ENCODE assay signal across 17 cellular contexts in genomic region chr10:132266594-132267161, GRCh38. TPM values are rescaled to one million over a fixed set of nuclear protein-coding genes. Genes with fewer than 3 reads are reported as not detected.
A peak's percentile ranks its signal among the peaks of the same experiment; 100 is the strongest.
DNase-seq lines count a peak whose midpoint lies in the region; ATAC-seq and TF ChIP-seq lines count a peak whose summit lies in the region.
"Had no signal": no experiment of that assay in that cellular context is flagged by ENCODE, and none has a peak within 500 bp of the region (broad histone marks: within the 10 kb centered on the region; RNA-seq: fewer than 3 reads in every experiment).

No MANE protein-coding gene starts in this region.

- no peaks in the 10 kb centered on the region for H3K27me3 ChIP-seq in right atrium auricular region

- peak overlapping the region; percentile 60 for H3K27ac Mint-ChIP-seq in activated T-helper 17 cell treated with anti-CD3 and anti-CD28 coated beads, Interleukin-2, amount 50 U/mL, for 72 hours
- H3K27ac Mint-ChIP-seq in natural killer cell treated with Interleukin-12 subunit alpha and Interleukin-12 subunit beta and Interleukin-15 and Interleukin-18, amount 100 ng/mL, for 72 hours = no peak overlapping the region
- H3K27ac Mint-ChIP-seq: CD8-positive, alpha-beta T cell had no signal

- no peaks in the 10 kb centered on the region for H3K9me3 ChIP-seq in right atrium auricular region
- H3K9me3 ChIP-seq: SJSA1 had no signal

- no peaks in the 10 kb centered on the region for H3K27me3 Mint-ChIP-seq in activated T-helper 17 cell treated with anti-CD3 and anti-CD28 coated beads, Interleukin-2, amount 50 U/mL, for 72 hours
- no peaks in the 10 kb centered on the region for H3K27me3 Mint-ChIP-seq in natural killer cell treated with Interleukin-12 subunit alpha and Interleukin-12 subunit beta and Interleukin-15 and Interleukin-18, amount 100 ng/mL, for 72 hours

- TF ChIP-seq CTCF in right atrium auricular region (IDR thresholded peaks at IDR 0.05) = no peak

- H3K4me1 ChIP-seq in right atrium auricular region = peaks cover 0 to 14% of the 10 kb centered on the region in 2 donors
- H3K4me1 ChIP-seq: SJSA1 had no signal

- peaks cover 18% of the 10 kb centered on the region for H3K4me1 Mint-ChIP-seq in activated T-helper 17 cell treated with anti-CD3 and anti-CD28 coated beads, Interleukin-2, amount 50 U/mL, for 72 hours
- H3K4me1 Mint-ChIP-seq in natural killer cell treated with Interleukin-12 subunit alpha and Interleukin-12 subunit beta and Interleukin-15 and Interleukin-18, amount 100 ng/mL, for 72 hours (ENCODE audit: low read depth in 2 of 2) = peaks cover 23 to 27% of the 10 kb centered on the region in 2 donors

- intact Hi-C loops in left ventricle myocardium superior (cut with micrococcal nuclease) = no loop called here

- peak overlapping the region; percentile 41 for H3K4me3 Mint-ChIP-seq in activated T-helper 17 cell treated with anti-CD3 and anti-CD28 coated beads, Interleukin-2, amount 50 U/mL, for 72 hours
- no peak overlapping the region for H3K4me3 Mint-ChIP-seq in natural killer cell treated with Interleukin-12 subunit alpha and Interleukin-12 subunit beta and Interleukin-15 and Interleukin-18, amount 100 ng/mL, for 72 hours
- H3K4me3 Mint-ChIP-seq: CD8-positive, alpha-beta T cell had no signal

- ATAC-seq in left ventricle myocardium superior = no peak
- ATAC-seq in activated T-helper 17 cell treated with anti-CD3 and anti-CD28 coated beads, Interleukin-2, amount 50 U/mL, for 72 hours (replicated peaks) = peak; percentile 69
- ATAC-seq in natural killer cell treated with Interleukin-12 subunit alpha and Interleukin-12 subunit beta and Interleukin-15 and Interleukin-18, amount 100 ng/mL, for 72 hours = no peak
- ATAC-seq: CD8-positive, alpha-beta T cell had no signal

- no peaks in the 10 kb centered on the region for H3K36me3 ChIP-seq in right atrium auricular region
- H3K36me3 ChIP-seq: SJSA1 had no signal

- H3K36me3 Mint-ChIP-seq in activated T-helper 17 cell treated with anti-CD3 and anti-CD28 coated beads, Interleukin-2, amount 50 U/mL, for 72 hours (ENCODE audit: low read depth) = no peaks in the 10 kb centered on the region
- H3K36me3 Mint-ChIP-seq in natural killer cell treated with Interleukin-12 subunit alpha and Interleukin-12 subunit beta and Interleukin-15 and Interleukin-18, amount 100 ng/mL, for 72 hours = no peaks in the 10 kb centered on the region
- H3K36me3 Mint-ChIP-seq: CD8-positive, alpha-beta T cell had no signal

- DNase-seq in left ventricle myocardium superior (peak; percentile 11), right atrium auricular region (ENCODE audit: low spot score) (no peak), left kidney (ENCODE audit: low read depth, low spot score) (peak; percentile 53), HK-2 (ENCODE audit: unreplicated experiment) (no peak), Kasumi-1 (lab: John Stamatoyannopoulos, UW) (no peak)
- DNase-seq in natural killer cell treated with Interleukin-12 subunit alpha and Interleukin-12 subunit beta and Interleukin-15 and Interleukin-18, amount 100 ng/mL, for 72 hours (ENCODE audit: low spot score) = no peak
- DNase-seq in stimulated activated CD4-positive, alpha-beta T cell treated with anti-CD3 and anti-CD28 coated beads, Interleukin-1b, Interleukin-23, amount 100 ng/mL, for 48 hours = no peak
- DNase-seq: AML-193; CD8-positive, alpha-beta T cell; MM.1S; NCI-H226; NCI-H526; RPMI8226 had no signal

- H3K27ac ChIP-seq in right atrium auricular region = no peak overlapping the region
- H3K27ac ChIP-seq: GM23248, KMS-11, SJSA1 had no signal

- no peak overlapping the region for H3K4me3 ChIP-seq in right atrium auricular region
- H3K4me3 ChIP-seq: GM23248, SJSA1 had no signal

- no peaks in the 10 kb centered on the region for H3K9me3 Mint-ChIP-seq in activated T-helper 17 cell treated with anti-CD3 and anti-CD28 coated beads, Interleukin-2, amount 50 U/mL, for 72 hours
- no peaks in the 10 kb centered on the region for H3K9me3 Mint-ChIP-seq in natural killer cell treated with Interleukin-12 subunit alpha and Interleukin-12 subunit beta and Interleukin-15 and Interleukin-18, amount 100 ng/mL, for 72 hours
- H3K9me3 Mint-ChIP-seq: CD8-positive, alpha-beta T cell had no signal

RNA-seq across cellular contexts. Expression of gene STK32C, which starts 41.1 kb away (rescaled TPM):
- 4.9 TPM for total RNA-seq in left ventricle myocardium superior
- 1 to 10 TPM; 2.6 to 3.7 TPM for total RNA-seq in right atrium auricular region
- total RNA-seq in activated T-helper 17 cell treated with anti-CD3 and anti-CD28 coated beads, Interleukin-2, amount 50 U/mL, for 72 hours = 10 to 100 TPM; 12.6 to 20.6 TPM
- total RNA-seq in natural killer cell treated with Interleukin-12 subunit alpha and Interleukin-12 subunit beta and Interleukin-15 and Interleukin-18, amount 100 ng/mL, for 72 hours = 10 to 100 TPM; 29.2 to 34.6 TPM

Comparison
In these comparisons a context has a peak if more than half of its experiments do, and no peak if none do; other contexts are left out.
1. DNase-seq: peak in left ventricle myocardium superior (single experiment) and left kidney (single experiment); none in right atrium auricular region (single experiment), HK-2 (single experiment), Kasumi-1 (0 of 2), natural killer cell treated with Interleukin-12 subunit alpha and Interleukin-12 subunit beta and Interleukin-15 and Interleukin-18, amount 100 ng/mL, for 72 hours (single experiment) and stimulated activated CD4-positive, alpha-beta T cell treated with anti-CD3 and anti-CD28 coated beads, Interleukin-1b, Interleukin-23, amount 100 ng/mL, for 48 hours (single experiment).